Comparison of ENCODE assay signal across 1 cellular context in the genomic region with DNA sequence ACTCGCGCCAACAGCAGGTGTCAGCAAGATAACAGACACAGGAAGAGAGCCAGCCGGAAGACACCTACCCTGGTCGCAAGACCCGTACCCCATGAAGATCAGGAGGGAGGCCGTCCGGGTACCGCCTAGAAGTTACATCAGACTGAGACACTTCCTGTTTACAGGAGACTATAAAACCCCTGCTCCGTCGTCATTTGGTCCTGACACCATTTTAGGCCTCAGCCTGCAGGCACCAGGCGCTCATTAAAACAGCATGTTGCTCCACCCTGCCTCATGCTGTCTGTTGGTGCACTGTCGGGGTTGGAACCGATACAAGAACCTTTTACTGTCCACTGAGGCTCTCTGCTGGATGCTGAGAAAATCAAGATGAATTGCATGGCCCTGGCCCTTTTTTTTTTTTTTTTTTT.
TF ChIP-seq lines count a peak whose summit lies in the region.

No MANE protein-coding gene starts in this region.

TF ChIP-seq in GM23338, 12 proteins besides CTCF, POLR2A, EP300 and RAD21 (continued from another document):
- TF ChIP-seq, protein P1, sequence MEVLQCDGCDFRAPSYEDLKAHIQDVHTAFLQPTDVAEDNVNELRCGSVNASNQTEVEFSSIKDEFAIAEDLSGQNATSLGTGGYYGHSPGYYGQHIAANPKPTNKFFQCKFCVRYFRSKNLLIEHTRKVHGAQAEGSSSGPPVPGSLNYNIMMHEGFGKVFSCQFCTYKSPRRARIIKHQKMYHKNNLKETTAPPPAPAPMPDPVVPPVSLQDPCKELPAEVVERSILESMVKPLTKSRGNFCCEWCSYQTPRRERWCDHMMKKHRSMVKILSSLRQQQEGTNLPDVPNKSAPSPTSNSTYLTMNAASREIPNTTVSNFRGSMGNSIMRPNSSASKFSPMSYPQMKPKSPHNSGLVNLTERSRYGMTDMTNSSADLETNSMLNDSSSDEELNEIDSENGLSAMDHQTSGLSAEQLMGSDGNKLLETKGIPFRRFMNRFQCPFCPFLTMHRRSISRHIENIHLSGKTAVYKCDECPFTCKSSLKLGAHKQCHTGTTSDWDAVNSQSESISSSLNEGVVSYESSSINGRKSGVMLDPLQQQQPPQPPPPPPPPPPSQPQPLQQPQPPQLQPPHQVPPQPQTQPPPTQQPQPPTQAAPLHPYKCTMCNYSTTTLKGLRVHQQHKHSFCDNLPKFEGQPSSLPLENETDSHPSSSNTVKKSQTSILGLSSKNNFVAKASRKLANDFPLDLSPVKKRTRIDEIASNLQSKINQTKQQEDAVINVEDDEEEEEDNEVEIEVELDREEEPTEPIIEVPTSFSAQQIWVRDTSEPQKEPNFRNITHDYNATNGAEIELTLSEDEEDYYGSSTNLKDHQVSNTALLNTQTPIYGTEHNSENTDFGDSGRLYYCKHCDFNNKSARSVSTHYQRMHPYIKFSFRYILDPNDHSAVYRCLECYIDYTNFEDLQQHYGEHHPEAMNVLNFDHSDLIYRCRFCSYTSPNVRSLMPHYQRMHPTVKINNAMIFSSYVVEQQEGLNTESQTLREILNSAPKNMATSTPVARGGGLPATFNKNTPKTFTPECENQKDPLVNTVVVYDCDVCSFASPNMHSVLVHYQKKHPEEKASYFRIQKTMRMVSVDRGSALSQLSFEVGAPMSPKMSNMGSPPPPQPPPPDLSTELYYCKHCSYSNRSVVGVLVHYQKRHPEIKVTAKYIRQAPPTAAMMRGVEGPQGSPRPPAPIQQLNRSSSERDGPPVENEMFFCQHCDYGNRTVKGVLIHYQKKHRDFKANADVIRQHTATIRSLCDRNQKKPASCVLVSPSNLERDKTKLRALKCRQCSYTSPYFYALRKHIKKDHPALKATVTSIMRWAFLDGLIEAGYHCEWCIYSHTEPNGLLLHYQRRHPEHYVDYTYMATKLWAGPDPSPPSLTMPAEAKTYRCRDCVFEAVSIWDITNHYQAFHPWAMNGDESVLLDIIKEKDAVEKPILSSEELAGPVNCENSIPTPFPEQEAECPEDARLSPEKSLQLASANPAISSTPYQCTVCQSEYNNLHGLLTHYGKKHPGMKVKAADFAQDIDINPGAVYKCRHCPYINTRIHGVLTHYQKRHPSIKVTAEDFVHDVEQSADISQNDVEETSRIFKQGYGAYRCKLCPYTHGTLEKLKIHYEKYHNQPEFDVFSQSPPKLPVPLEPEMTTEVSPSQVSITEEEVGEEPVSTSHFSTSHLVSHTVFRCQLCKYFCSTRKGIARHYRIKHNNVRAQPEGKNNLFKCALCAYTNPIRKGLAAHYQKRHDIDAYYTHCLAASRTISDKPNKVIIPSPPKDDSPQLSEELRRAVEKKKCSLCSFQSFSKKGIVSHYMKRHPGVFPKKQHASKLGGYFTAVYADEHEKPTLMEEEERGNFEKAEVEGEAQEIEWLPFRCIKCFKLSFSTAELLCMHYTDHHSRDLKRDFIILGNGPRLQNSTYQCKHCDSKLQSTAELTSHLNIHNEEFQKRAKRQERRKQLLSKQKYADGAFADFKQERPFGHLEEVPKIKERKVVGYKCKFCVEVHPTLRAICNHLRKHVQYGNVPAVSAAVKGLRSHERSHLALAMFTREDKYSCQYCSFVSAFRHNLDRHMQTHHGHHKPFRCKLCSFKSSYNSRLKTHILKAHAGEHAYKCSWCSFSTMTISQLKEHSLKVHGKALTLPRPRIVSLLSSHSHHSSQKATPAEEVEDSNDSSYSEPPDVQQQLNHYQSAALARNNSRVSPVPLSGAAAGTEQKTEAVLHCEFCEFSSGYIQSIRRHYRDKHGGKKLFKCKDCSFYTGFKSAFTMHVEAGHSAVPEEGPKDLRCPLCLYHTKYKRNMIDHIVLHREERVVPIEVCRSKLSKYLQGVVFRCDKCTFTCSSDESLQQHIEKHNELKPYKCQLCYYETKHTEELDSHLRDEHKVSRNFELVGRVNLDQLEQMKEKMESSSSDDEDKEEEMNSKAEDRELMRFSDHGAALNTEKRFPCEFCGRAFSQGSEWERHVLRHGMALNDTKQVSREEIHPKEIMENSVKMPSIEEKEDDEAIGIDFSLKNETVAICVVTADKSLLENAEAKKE (CRISPR knock-in tag; IDR thresholded peaks at IDR 0.05): no peak
